In genomic region chr10:52818019-52818418, GRCh38 we compare ENCODE assay signal across 8 cellular contexts. TPM values are rescaled to one million over a fixed set of nuclear protein-coding genes. Genes with fewer than 3 reads are reported as not detected.
DNase-seq lines count a peak whose midpoint lies in the region; ATAC-seq, FAIRE-seq and TF ChIP-seq lines count a peak whose summit lies in the region.

No MANE protein-coding gene starts in this region.

- no peaks in the 10 kb centered on the region for H3K9me3 ChIP-seq in endodermal cell (ENCODE audit: control insufficient read depth, low read length)
- H3K9me3 ChIP-seq in CD4-positive, alpha-beta memory T cell (ENCODE audit: control insufficient read depth in 1 of 2, low read length in 2 of 2): no peaks in the 10 kb centered on the region

- no peak overlapping the region for H3K4me3 ChIP-seq in endodermal cell (ENCODE audit: low read length)
- no peak overlapping the region for H3K4me3 ChIP-seq in CD4-positive, alpha-beta memory T cell (ENCODE audit: low read length in 2 of 2)

- H3K4me1 Mint-ChIP-seq in endodermal cell: peaks cover 7% of the 10 kb centered on the region
- peaks cover 3% of the 10 kb centered on the region for H3K4me1 Mint-ChIP-seq in osteocyte (ENCODE audit: unreplicated experiment)
- no peaks in the 10 kb centered on the region for H3K4me1 Mint-ChIP-seq in CD4-positive, alpha-beta memory T cell

- intact Hi-C loops in CD4-positive, alpha-beta memory T cell (cut with micrococcal nuclease): no loop called here

- FAIRE-seq in GM19239 (lab: Jason Lieb, UNC): peak; percentile 91

- no peaks in the 10 kb centered on the region for H3K9me3 Mint-ChIP-seq in endodermal cell
- H3K9me3 Mint-ChIP-seq in osteocyte (ENCODE audit: unreplicated experiment): no peaks in the 10 kb centered on the region
- H3K9me3 Mint-ChIP-seq in CD4-positive, alpha-beta memory T cell: peaks cover 0 to 15% (median 2%) of the 10 kb centered on the region in 8 donors

- ATAC-seq in HG03095 (IDR thresholded peaks at IDR 0.05; ENCODE audit: unreplicated experiment): peak; percentile 87

- POLR2A ChIA-PET in CD4-positive, alpha-beta memory T cell (lab: Charles Lee; ENCODE audit: partially characterized antibody): no interaction called here

- no peaks in the 10 kb centered on the region for H3K27me3 ChIP-seq in endodermal cell (ENCODE audit: control insufficient read depth, insufficient read depth, low read length, poor library complexity, severe bottlenecking)
- H3K27me3 ChIP-seq in CD4-positive, alpha-beta memory T cell (ENCODE audit: insufficient read depth, low read length): no peaks in the 10 kb centered on the region

- H3K27ac Mint-ChIP-seq in endodermal cell (no peak overlapping the region), osteocyte (ENCODE audit: unreplicated experiment) (no peak overlapping the region)
- H3K27ac Mint-ChIP-seq in CD4-positive, alpha-beta memory T cell: no peak overlapping the region

- no peaks in the 10 kb centered on the region for H3K4me1 ChIP-seq in endodermal cell (ENCODE audit: control insufficient read depth, insufficient read depth, low read length)
- H3K4me1 ChIP-seq in CD4-positive, alpha-beta memory T cell (ENCODE audit: insufficient read depth, low read length): no peaks in the 10 kb centered on the region

- 24 to 28% methylated on average over 3 of the region's 3 CpGs for WGBS in endodermal cell (ENCODE audit: insufficient coverage in 1 of 2, insufficient read length in 1 of 2), 2 experiments

- TF ChIP-seq CTCF in endodermal cell (conservative IDR thresholded peaks at IDR 0.05) (peak; percentile 80), osteocyte (IDR thresholded peaks at IDR 0.05) (peak; percentile 84)

- H3K4me3 Mint-ChIP-seq in endodermal cell (no peak overlapping the region), osteocyte (ENCODE audit: unreplicated experiment) (no peak overlapping the region)
- H3K4me3 Mint-ChIP-seq in CD4-positive, alpha-beta memory T cell: no peak overlapping the region

- H3K27me3 Mint-ChIP-seq in endodermal cell (ENCODE audit: insufficient read depth) (no peaks in the 10 kb centered on the region), osteocyte (ENCODE audit: unreplicated experiment) (peaks cover 29% of the 10 kb centered on the region)
- H3K27me3 Mint-ChIP-seq in CD4-positive, alpha-beta memory T cell: no peaks in the 10 kb centered on the region

- H3K27ac ChIP-seq in endodermal cell (ENCODE audit: low read depth, low read length): no peak overlapping the region
- H3K27ac ChIP-seq in CD4-positive, alpha-beta memory T cell (ENCODE audit: low read depth, low read length): no peak overlapping the region

- H3K36me3 ChIP-seq in endodermal cell (ENCODE audit: control insufficient read depth, insufficient read depth, low read length): no peaks in the 10 kb centered on the region
- no peaks in the 10 kb centered on the region for H3K36me3 ChIP-seq in CD4-positive, alpha-beta memory T cell (ENCODE audit: insufficient read depth, low read length)

- H3K36me3 Mint-ChIP-seq in endodermal cell (ENCODE audit: low read depth) (no peaks in the 10 kb centered on the region), osteocyte (ENCODE audit: unreplicated experiment) (no peaks in the 10 kb centered on the region)
- H3K36me3 Mint-ChIP-seq in CD4-positive, alpha-beta memory T cell: no peaks in the 10 kb centered on the region

- CTCF ChIA-PET in CD4-positive, alpha-beta memory T cell (lab: Charles Lee; ENCODE audit: partially characterized antibody): no interaction called here

- peak; percentile 78 for DNase-seq in DMS53 treated with DMSO at 0.1 percent for 48 hours (lab: John Stamatoyannopoulos, UW; ENCODE audit: unreplicated experiment)
- DNase-seq in GM19239 (ENCODE audit: insufficient read length, low spot score): peak; percentile 26
- DNase-seq in NCI-H69 (lab: John Stamatoyannopoulos, UW): peak; percentile 75
- DNase-seq in endodermal cell: peak; percentile 61
- DNase-seq in osteocyte (ENCODE audit: extremely low spot score, unreplicated experiment): no peak
- DNase-seq in CD4-positive, alpha-beta memory T cell: no peak
- DNase-seq in NCI-H2029 treated with DMSO at 0.1 percent for 48 hours (lab: John Stamatoyannopoulos, UW): no peak

- no peak overlapping the region for H3K9ac ChIP-seq in endodermal cell (ENCODE audit: extremely low read depth, low read length, poor library complexity, severe bottlenecking)

RNA-seq across cellular contexts. Expression of gene MBL2, which starts 45.4 kb away (rescaled TPM):
- total RNA-seq in endodermal cell (not detected), osteocyte (not detected in 2 replicates)
- not detected for polyA plus RNA-seq in endodermal cell (2013, experiment 1 of 2)
- not detected for polyA plus RNA-seq in endodermal cell (2013, experiment 2 of 2)
- total RNA-seq in CD4-positive, alpha-beta memory T cell: not detected
- polyA plus RNA-seq in CD4-positive, alpha-beta memory T cell: not detected

Comparison
In these comparisons a context has a peak if more than half of its experiments do, and no peak if none do; other contexts are left out.
1. DNase-seq: peak in DMS53 treated with DMSO at 0.1 percent for 48 hours (single experiment), GM19239 (single experiment), NCI-H69 (single experiment) and endodermal cell (single experiment); none in osteocyte (single experiment), CD4-positive, alpha-beta memory T cell (0 of 5) and NCI-H2029 treated with DMSO at 0.1 percent for 48 hours (single experiment).